Comparison of ENCODE assay signal across 28 cellular contexts in genomic region chr3:129317876-129318275, GRCh38. TPM values are rescaled to one million over a fixed set of nuclear protein-coding genes. Genes with fewer than 3 reads are reported as not detected.
A peak's percentile ranks its signal among the peaks of the same experiment; 100 is the strongest.
DNase-seq lines count a peak whose midpoint lies in the region; ATAC-seq and TF ChIP-seq lines count a peak whose summit lies in the region.
"Had no signal": no experiment of that assay in that cellular context is flagged by ENCODE, and none has a peak within 500 bp of the region (broad histone marks: within the 10 kb centered on the region; RNA-seq: fewer than 3 reads in every experiment).

No MANE protein-coding gene starts in this region.

- H3K27me3 ChIP-seq in DND-41 (ENCODE audit: insufficient read depth, low read length, poor library complexity) (no peaks in the 10 kb centered on the region), Loucy (ENCODE audit: insufficient read depth, low read length, poor library complexity, severe bottlenecking) (peaks cover 7% of the 10 kb centered on the region)
- H3K27me3 ChIP-seq: body of pancreas had no signal

- no peak for TF ChIP-seq CTCF in DND-41 (IDR thresholded peaks at IDR 0.05; ENCODE audit: borderline replicate concordance, extremely low read depth, low read length, poor library complexity, severe bottlenecking)
- TF ChIP-seq CTCF in Loucy (conservative IDR thresholded peaks at IDR 0.05; ENCODE audit: low read length) = no peak
- TF ChIP-seq CTCF in GM20000 (IDR thresholded peaks at IDR 0.05; ENCODE audit: extremely low read depth, missing control alignments) = no peak

- H4K20me1 ChIP-seq in DND-41 (ENCODE audit: insufficient read depth, low read length) (peaks cover 27% of the 10 kb centered on the region), Loucy (ENCODE audit: insufficient read depth, low read length, poor library complexity, severe bottlenecking) (peaks cover 26% of the 10 kb centered on the region)

- H3K4me1 Mint-ChIP-seq in activated T-helper 1 cell treated with anti-CD3 and anti-CD28 coated beads, Interleukin-12 subunit alpha, Interleukin-12 subunit beta, Interleukin-2, Interleukin-4 antibody, amounts not matched to agents 30 ng/mL and 10 ng/mL and 1 ng/mL, durations not matched to agents 14 hours and 24 hours and 36 hours (ENCODE audit: low read depth) = peaks cover 18% of the 10 kb centered on the region

- H3K27ac ChIP-seq in DND-41 (ENCODE audit: low read length) = no peak overlapping the region
- H3K27ac ChIP-seq: body of pancreas, HL-60, PC-9 had no signal

- H3K4me2 ChIP-seq in DND-41 (ENCODE audit: insufficient read depth, low read length) (peak overlapping the region; percentile 12; the same call in 1 of the 2 replicates), Loucy (ENCODE audit: low read depth, low read length, poor library complexity, severe bottlenecking) (peak overlapping the region; percentile 93)

- DNase-seq in DND-41 (no peak), occipital lobe (lab: John Stamatoyannopoulos, UW) (peak; percentile 6), GM20000 (ENCODE audit: low spot score) (no peak), superior temporal gyrus (ENCODE audit: extremely low spot score) (no peak)
- no peak for DNase-seq in activated T-helper 1 cell treated with anti-CD3 and anti-CD28 coated beads, Interleukin-12 subunit alpha, Interleukin-12 subunit beta, Interleukin-2, Interleukin-4 antibody, amounts not matched to agents 30 ng/mL and 10 ng/mL and 1 ng/mL, durations not matched to agents 14 hours and 24 hours and 36 hours (ENCODE audit: low spot score)
- DNase-seq in stimulated activated CD4-positive, alpha-beta T cell treated with anti-CD3 and anti-CD28 coated beads, Interleukin-15, amount 100 ng/mL, for 24 hours = no peak
- DNase-seq: activated CD4-positive, alpha-beta memory T cell treated with anti-CD3 and anti-CD28 coated beads, Interleukin-2, amount 10 ng/mL, durations not matched to agents 7 days and 5 days; body of pancreas; effector CD8-positive, alpha-beta T cell; erythroblast; foreskin melanocyte; hypothalamus; left ventricle myocardium inferior; NCI-H1436; NCI-H446; PC-9; SHP77 treated with DMSO at 0.1 percent for 48 hours; stimulated activated CD4-positive, alpha-beta T cell treated with anti-CD3 and anti-CD28 coated beads, Interleukin-4, amount 100 ng/mL, for 24 hours; stimulated activated naive CD4-positive, alpha-beta T cell; SW 1271 had no signal

- H3K4me1 ChIP-seq in DND-41 (ENCODE audit: insufficient read depth, low read length) = peaks cover 30% of the 10 kb centered on the region
- H3K4me1 ChIP-seq in Loucy (ENCODE audit: insufficient read depth, low read length, poor library complexity, severe bottlenecking) = peaks cover 38% of the 10 kb centered on the region

- H3K9me3 Mint-ChIP-seq in activated T-helper 1 cell treated with anti-CD3 and anti-CD28 coated beads, Interleukin-12 subunit alpha, Interleukin-12 subunit beta, Interleukin-2, Interleukin-4 antibody, amounts not matched to agents 30 ng/mL and 10 ng/mL and 1 ng/mL, durations not matched to agents 14 hours and 24 hours and 36 hours = no peaks in the 10 kb centered on the region
- H3K9me3 Mint-ChIP-seq: activated CD4-positive, alpha-beta memory T cell treated with anti-CD3 and anti-CD28 coated beads, Interleukin-2, amount 10 ng/mL, durations not matched to agents 7 days and 5 days; mesothelial cell of epicardium; naive thymus-derived CD8-positive, alpha-beta T cell had no signal

- no peaks in the 10 kb centered on the region for H3K9me2 ChIP-seq in Loucy (replicated peaks; ENCODE audit: low read depth, low read length)

- no peaks in the 10 kb centered on the region for H3K27me3 Mint-ChIP-seq in activated T-helper 1 cell treated with anti-CD3 and anti-CD28 coated beads, Interleukin-12 subunit alpha, Interleukin-12 subunit beta, Interleukin-2, Interleukin-4 antibody, amounts not matched to agents 30 ng/mL and 10 ng/mL and 1 ng/mL, durations not matched to agents 14 hours and 24 hours and 36 hours (ENCODE audit: insufficient read depth)
- H3K27me3 Mint-ChIP-seq: activated CD4-positive, alpha-beta memory T cell treated with anti-CD3 and anti-CD28 coated beads, Interleukin-2, amount 10 ng/mL, durations not matched to agents 7 days and 5 days; naive thymus-derived CD8-positive, alpha-beta T cell had no signal

- intact Hi-C loops in activated T-helper 1 cell treated with anti-CD3 and anti-CD28 coated beads, Interleukin-12 subunit alpha, Interleukin-12 subunit beta, Interleukin-2, Interleukin-4 antibody, amounts not matched to agents 30 ng/mL and 10 ng/mL and 1 ng/mL, durations not matched to agents 14 hours and 24 hours and 36 hours (cut with micrococcal nuclease) = loop anchor here (2.0 to 10.0 kb wide), 5 partner anchors 111 to 574 kb away; partner anchors contain the start of genes ACAD9, EFCAB12, IFT122 and TMCC1

- peak overlapping the region; percentile 8 for H3K4me3 Mint-ChIP-seq in activated T-helper 1 cell treated with anti-CD3 and anti-CD28 coated beads, Interleukin-12 subunit alpha, Interleukin-12 subunit beta, Interleukin-2, Interleukin-4 antibody, amounts not matched to agents 30 ng/mL and 10 ng/mL and 1 ng/mL, durations not matched to agents 14 hours and 24 hours and 36 hours

- H3K27ac Mint-ChIP-seq in activated T-helper 1 cell treated with anti-CD3 and anti-CD28 coated beads, Interleukin-12 subunit alpha, Interleukin-12 subunit beta, Interleukin-2, Interleukin-4 antibody, amounts not matched to agents 30 ng/mL and 10 ng/mL and 1 ng/mL, durations not matched to agents 14 hours and 24 hours and 36 hours = no peak overlapping the region
- H3K27ac Mint-ChIP-seq: mesothelial cell of epicardium had no signal

- H3K9me3 ChIP-seq in DND-41 (ENCODE audit: insufficient read depth, low read length, severe bottlenecking) (no peaks in the 10 kb centered on the region), Loucy (ENCODE audit: insufficient read depth, low read depth, low read length) (no peaks in the 10 kb centered on the region)
- H3K9me3 ChIP-seq: body of pancreas, left ventricle myocardium inferior, thoracic aorta had no signal

- H3K36me3 ChIP-seq in DND-41 (ENCODE audit: insufficient read depth, low read length) = peaks cover 16% of the 10 kb centered on the region; the same call in 1 of the 2 replicates
- peaks cover 4% of the 10 kb centered on the region; the same call in 1 of the 2 replicates for H3K36me3 ChIP-seq in Loucy (ENCODE audit: insufficient read depth, low read length)
- H3K36me3 ChIP-seq: left ventricle myocardium inferior, thoracic aorta had no signal

- no peak for ATAC-seq in DND-41 (ENCODE audit: insufficient read depth, low read depth)
- ATAC-seq in esophagus mucosa = no peak
- ATAC-seq: body of pancreas; naive thymus-derived CD8-positive, alpha-beta T cell; right cardiac atrium had no signal

- H3K79me2 ChIP-seq in DND-41 (ENCODE audit: insufficient read depth, low read length) (peaks cover 21% of the 10 kb centered on the region), Loucy (ENCODE audit: insufficient read depth, low read length) (peaks cover 59% of the 10 kb centered on the region)

- H3F3A ChIP-seq in Loucy (ENCODE audit: low read depth) = 0 out of 2 replicates have a peak, but pooled peaks cover 5% of the 10 kb centered on the region

- H3K9ac ChIP-seq in DND-41 (ENCODE audit: low read depth, low read length) (peak overlapping the region; percentile 97; the same call in 1 of the 2 replicates), Loucy (ENCODE audit: low read depth, low read length, poor library complexity, severe bottlenecking) (peak overlapping the region; percentile 99)

- H3K36me3 Mint-ChIP-seq in activated T-helper 1 cell treated with anti-CD3 and anti-CD28 coated beads, Interleukin-12 subunit alpha, Interleukin-12 subunit beta, Interleukin-2, Interleukin-4 antibody, amounts not matched to agents 30 ng/mL and 10 ng/mL and 1 ng/mL, durations not matched to agents 14 hours and 24 hours and 36 hours (ENCODE audit: low read depth) = peaks cover 2% of the 10 kb centered on the region
- H3K36me3 Mint-ChIP-seq: CD14-positive monocyte; naive thymus-derived CD8-positive, alpha-beta T cell had no signal

- no peak overlapping the region for H3K4me3 ChIP-seq in DND-41 (ENCODE audit: low read depth in 1 of 2, low read length in 2 of 2)
- H3K4me3 ChIP-seq in Loucy (ENCODE audit: low read length, poor library complexity, severe bottlenecking) = peak overlapping the region; percentile 93
- H3K4me3 ChIP-seq: body of pancreas had no signal

- H2AFZ ChIP-seq in DND-41 (ENCODE audit: low read depth, low read length) (no peak overlapping the region), Loucy (ENCODE audit: low read length) (no peak overlapping the region)
- H2AFZ ChIP-seq: PC-9 had no signal

RNA-seq across cellular contexts. Expression of gene HMCES, which starts 39.2 kb away (rescaled TPM):
- total RNA-seq in activated T-helper 1 cell treated with anti-CD3 and anti-CD28 coated beads, Interleukin-12 subunit alpha, Interleukin-12 subunit beta, Interleukin-2, Interleukin-4 antibody, amounts not matched to agents 30 ng/mL and 10 ng/mL and 1 ng/mL, durations not matched to agents 14 hours and 24 hours and 36 hours = 59.4 and 61.6 TPM in 2 replicates
- total RNA-seq in occipital lobe = 17.0 TPM
- total RNA-seq in esophagus mucosa = 37.2 TPM
